15 cellular contexts compared by ENCODE assay signal in genomic region chr4:8168232-8168631, GRCh38. TPM values are rescaled to one million over a fixed set of nuclear protein-coding genes. Genes with fewer than 3 reads are reported as not detected.
DNase-seq lines count a peak whose midpoint lies in the region; FAIRE-seq and TF ChIP-seq lines count a peak whose summit lies in the region.
"Had no signal": no experiment of that assay in that cellular context is flagged by ENCODE, and none has a peak within 500 bp of the region (broad histone marks: within the 10 kb centered on the region; RNA-seq: fewer than 3 reads in every experiment).

No MANE protein-coding gene starts in this region.

- DNase-seq in BJ (ENCODE audit: low read depth) = no peak
- DNase-seq in HL-60 (ENCODE audit: low read depth in 1 of 2, low spot score in 1 of 2) = no peak
- DNase-seq in bronchial epithelial cell (ENCODE audit: low read depth) = no peak
- no peak for DNase-seq in nephron progenitor cell
- DNase-seq in HPDE6-E6E7 (ENCODE audit: extremely low spot score) = no peak
- DNase-seq in G401 (ENCODE audit: low spot score) = no peak
- no peak for DNase-seq in NCI-H146 treated with DMSO at 0.1 percent for 48 hours (lab: John Stamatoyannopoulos, UW; ENCODE audit: unreplicated experiment)
- DNase-seq in small intestine = no peak
- DNase-seq: COR-L47, kidney glomerular epithelial cell, NCI-H187, occipital lobe, T-helper 17 cell had no signal

- FAIRE-seq in bronchial epithelial cell (lab: Jason Lieb, UNC) = no peak
- no peak for FAIRE-seq in small intestine (lab: Jason Lieb, UNC)
- FAIRE-seq: GM18507 had no signal

- POLR2A ChIA-PET in BJ (lab: Charles Lee) = no interaction called here

- no peak overlapping the region for H3K27ac Mint-ChIP-seq in nephron progenitor cell
- H3K27ac Mint-ChIP-seq: T-helper 17 cell had no signal

- 95 to 100% (median 96%) methylated on average over 1 of the region's 1 CpG for WGBS in small intestine, 3 donors

- CTCF ChIA-PET in BJ (lab: Yijun Ruan, JAX) = interaction anchor here (2.3 kb wide), 1 partner anchor 8 kb away, joined by 10 read pairs; no protein-coding TSS in a partner anchor

- in situ Hi-C loops in G401 (cut with HindIII; ENCODE audit: low sequenced_read_pairs) = no loop called here

- H3K4me3 Mint-ChIP-seq in nephron progenitor cell = no peak overlapping the region
- H3K4me3 Mint-ChIP-seq: T-helper 17 cell had no signal

- H3K36me3 ChIP-seq in BJ (ENCODE audit: control insufficient read depth, insufficient read depth, low read length) (no peaks in the 10 kb centered on the region), bronchial epithelial cell (ENCODE audit: control insufficient read depth, insufficient read depth, low read length) (no peaks in the 10 kb centered on the region), small intestine (ENCODE audit: control insufficient read depth in 2 of 2, insufficient read depth in 2 of 2, low read length in 2 of 2) (no peaks in the 10 kb centered on the region)

- peaks cover 46% of the 10 kb centered on the region for H3K27me3 Mint-ChIP-seq in nephron progenitor cell (ENCODE audit: low read depth, poor library complexity)

- H3K9me3 ChIP-seq in small intestine (ENCODE audit: control insufficient read depth, low read depth) = no peaks in the 10 kb centered on the region

- H3K27ac ChIP-seq in HL-60 (replicated peaks) (no peak overlapping the region), small intestine (ENCODE audit: low read depth in 1 of 2, low read length in 1 of 2) (no peak overlapping the region)
- H3K27ac ChIP-seq: epithelial cell of prostate had no signal

- peaks cover 12% of the 10 kb centered on the region for H3K9me3 Mint-ChIP-seq in nephron progenitor cell

- TF ChIP-seq CTCF in BJ (IDR thresholded peaks at IDR 0.05; ENCODE audit: insufficient read depth, low read depth, low read length) = peak; percentile 57
- peak; percentile 4 for TF ChIP-seq CTCF in HL-60 (IDR thresholded peaks at IDR 0.05; ENCODE audit: insufficient read depth, low read length)
- TF ChIP-seq CTCF in bronchial epithelial cell (IDR thresholded peaks at IDR 0.05; ENCODE audit: insufficient read depth, low read length, severe bottlenecking) = peak; percentile 35
- peak; percentile 36 for TF ChIP-seq CTCF in nephron progenitor cell (IDR thresholded peaks at IDR 0.05)

- H3K36me3 Mint-ChIP-seq in nephron progenitor cell (ENCODE audit: low read depth) = no peaks in the 10 kb centered on the region

- H3K4me3 ChIP-seq in BJ (ENCODE audit: low read depth, low read length) (no peak overlapping the region), HL-60 (replicated peaks; ENCODE audit: insufficient read depth, low read length) (no peak overlapping the region), bronchial epithelial cell (ENCODE audit: low read depth, low read length) (no peak overlapping the region), small intestine (ENCODE audit: low read depth in 1 of 2, low read length in 2 of 2) (no peak overlapping the region)

- H3K4me1 Mint-ChIP-seq in nephron progenitor cell = peaks cover 35% of the 10 kb centered on the region

- peaks cover 16% of the 10 kb centered on the region for H3K27me3 ChIP-seq in BJ (ENCODE audit: control insufficient read depth, insufficient read depth, low read length)
- H3K27me3 ChIP-seq in HL-60 (ENCODE audit: insufficient read depth, poor library complexity, severe bottlenecking) = peaks cover 4% of the 10 kb centered on the region
- H3K27me3 ChIP-seq in bronchial epithelial cell (ENCODE audit: control insufficient read depth, insufficient read depth, low read length) = no peaks in the 10 kb centered on the region
- peaks cover 0 to 2% of the 10 kb centered on the region in 2 donors for H3K27me3 ChIP-seq in small intestine (ENCODE audit: control insufficient read depth in 2 of 2, insufficient read depth in 2 of 2, low read length in 2 of 2)

- H3K4me1 ChIP-seq in small intestine (ENCODE audit: control insufficient read depth in 2 of 2, insufficient read depth in 1 of 2, low read depth in 1 of 2, low read length in 1 of 2) = no peaks in the 10 kb centered on the region

RNA-seq across cellular contexts. Expression of gene ABLIM2, which starts 9.6 kb away (rescaled TPM):
- polyA plus RNA-seq in BJ (2011; rRNA removed) (0.07 TPM in 1 of 2 replicates, not detected in the other), small intestine (10 to 100 TPM in 1 of 3 donors, 1 to 10 TPM in 2; 1.1 to 12.7 (median 6.6) TPM)
- polyA minus RNA-seq in BJ (2011; rRNA and poly(A)+ RNA removed) = not detected in 2 replicates
- 1.1 and 2.8 TPM in 2 replicates for total RNA-seq in bronchial epithelial cell
- total RNA-seq in G401 (2014; rRNA removed; shearing (Covaris generic)) = 0.37 and 1.3 TPM in 2 replicates

RNA-seq across cellular contexts. Expression of gene SH3TC1, which starts 30.9 kb away (rescaled TPM):
- 0.67 and 1.2 TPM in 2 replicates for polyA plus RNA-seq in BJ (2011; rRNA removed)
- 2.0 and 4.3 TPM in 2 replicates for polyA minus RNA-seq in BJ (2011; rRNA and poly(A)+ RNA removed)
- total RNA-seq in bronchial epithelial cell = 32.1 and 33.5 TPM in 2 replicates
- total RNA-seq in G401 (2014; rRNA removed; shearing (Covaris generic)) = not detected in 2 replicates
- 1 to 10 TPM in 2 of 3 donors, under 1 TPM in 1; 0.45 to 8.2 (median 4.3) TPM for polyA plus RNA-seq in small intestine

Comparison
In these comparisons a context has a peak if more than half of its experiments do, and no peak if none do; other contexts are left out.
1. CTCF ChIP-seq: peak in every context shown above with its lines; median percentile 57 in BJ; 36 in nephron progenitor cell; 35 in bronchial epithelial cell; 4 in HL-60.
2. RNA of gene SH3TC1, which starts 30.9 kb away (total RNA-seq): 32.1 to 33.5 TPM in bronchial epithelial cell; not detected in G401; every median in the first group is over 10 times any median in the second.